ENCODE assay signal across 39 cellular contexts in the genomic region with DNA sequence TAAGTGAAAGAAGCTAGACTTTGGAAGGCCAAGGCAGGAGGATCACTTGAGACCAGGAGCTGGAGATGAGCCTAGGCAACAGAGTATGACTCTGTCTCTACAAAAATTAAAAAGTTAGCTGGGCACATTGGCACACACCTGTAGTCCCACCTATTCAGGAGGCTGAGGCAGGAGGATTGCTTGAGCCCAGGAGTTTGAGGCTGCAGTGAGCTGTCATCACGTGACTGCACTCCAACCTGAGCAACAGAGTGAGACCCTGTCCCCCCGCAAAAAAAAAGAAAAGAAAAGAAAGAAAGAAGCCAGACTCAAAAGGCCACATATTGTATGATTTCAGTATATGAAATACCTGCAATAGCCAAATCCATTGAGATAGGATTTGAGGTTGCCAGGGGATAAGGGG. TPM values are rescaled to one million over a fixed set of nuclear protein-coding genes. Genes with fewer than 3 reads are reported as not detected.
"Had no signal": no experiment of that assay in that cellular context is flagged by ENCODE, and none has a peak within 500 bp of the region (broad histone marks: within the 10 kb centered on the region; RNA-seq: fewer than 3 reads in every experiment).

No MANE protein-coding gene starts in this region.

- DNase-seq: Karpas-422, Kasumi-1, MG63, MM.1S, MV-4-11, NCI-H1048, NCI-H1092, NCI-H1092 treated with DMSO at 0.1 percent for 48 hours, NCI-H1105, NCI-H1105 treated with DMSO at 0.1 percent for 48 hours, NCI-H1417, NCI-H1417 treated with DMSO at 0.1 percent for 48 hours, NCI-H1436, NCI-H1436 treated with DMSO at 0.1 percent for 48 hours, NCI-H146, NCI-H1694, NCI-H1694 treated with DMSO at 0.1 percent for 48 hours, NCI-H187, NCI-H187 treated with DMSO at 0.1 percent for 48 hours, NCI-H1930, NCI-H2029, NCI-H2029 treated with DMSO at 0.1 percent for 48 hours, NCI-H2081, NCI-H2081 treated with DMSO at 0.1 percent for 48 hours, NCI-H2107, NCI-H2171, NCI-H2171 treated with DMSO at 0.1 percent for 48 hours, NCI-H2227 treated with DMSO at 0.1 percent for 48 hours, NCI-H226, NCI-H345, NCI-H446, NCI-H446 treated with DMSO at 0.1 percent for 48 hours, NCI-H510A, NCI-H510A treated with DMSO at 0.1 percent for 48 hours, NCI-H524 had no signal

- H3K36me3 ChIP-seq: MG63 had no signal

- H3K4me3 ChIP-seq: MG63 had no signal

- H3K27me3 ChIP-seq: MG63 had no signal

RNA-seq across cellular contexts. Expression of a gene that starts 24.7 kb away (rescaled TPM):
- total RNA-seq: LHCN-M2, M059J, MCF 10A, NCI-H460 had no signal

RNA-seq across cellular contexts. Expression of a gene that starts 43.7 kb away (rescaled TPM):
- total RNA-seq: M059J, MCF 10A, NCI-H460 had no signal
